Comparison of ENCODE assay signal across 10 cellular contexts in genomic region chr22:37161442-37161841, GRCh38. TPM values are rescaled to one million over a fixed set of nuclear protein-coding genes. Genes with fewer than 3 reads are reported as not detected.
A peak's percentile ranks its signal among the peaks of the same experiment; 100 is the strongest.
DNase-seq lines count a peak whose midpoint lies in the region; ATAC-seq and TF ChIP-seq lines count a peak whose summit lies in the region.
"Had no signal": no experiment of that assay in that cellular context is flagged by ENCODE, and none has a peak within 500 bp of the region (broad histone marks: within the 10 kb centered on the region; RNA-seq: fewer than 3 reads in every experiment).

No MANE protein-coding gene starts in this region.

- H3K4me3 Mint-ChIP-seq in CD4-positive, alpha-beta T cell = no peak overlapping the region
- H3K4me3 Mint-ChIP-seq in activated naive CD8-positive, alpha-beta T cell treated with anti-CD3 and anti-CD28 coated beads, Interleukin-2, amount 50 U/mL, for 24 hours = peak overlapping the region; percentile 64

- H3K27me3 ChIP-seq in CD4-positive, alpha-beta T cell (ENCODE audit: control insufficient read depth, insufficient read depth, low read length) = no peaks in the 10 kb centered on the region
- H3K27me3 ChIP-seq in HCT116 (ENCODE audit: insufficient read depth, low read length) (no peaks in the 10 kb centered on the region), tibial artery (peaks cover 0 to 55% of the 10 kb centered on the region in 2 donors)

- no peak overlapping the region for H3K27ac ChIP-seq in CD4-positive, alpha-beta T cell (ENCODE audit: low read depth, low read length)
- H3K27ac ChIP-seq in HCT116 (ENCODE audit: low read depth, low read length) (no peak overlapping the region), tibial artery (no peak overlapping the region)
- H3K27ac ChIP-seq: psoas muscle had no signal

- peaks cover 50% of the 10 kb centered on the region for H3K4me1 Mint-ChIP-seq in CD4-positive, alpha-beta T cell (ENCODE audit: low read depth)
- H3K4me1 Mint-ChIP-seq in activated naive CD8-positive, alpha-beta T cell treated with anti-CD3 and anti-CD28 coated beads, Interleukin-2, amount 50 U/mL, for 24 hours = peaks cover 88% of the 10 kb centered on the region

- H3K4me2 ChIP-seq in HCT116 (ENCODE audit: low read length) = no peak overlapping the region

- no peaks in the 10 kb centered on the region for H3K36me3 ChIP-seq in HCT116 (ENCODE audit: control insufficient read depth in 1 of 2, insufficient read depth in 2 of 2, low read length in 2 of 2)
- H3K36me3 ChIP-seq in tibial artery = no peaks in the 10 kb centered on the region

- no peak for ATAC-seq in CD4-positive, alpha-beta T cell (ENCODE audit: poor library complexity)
- ATAC-seq in HCT116 (peak; percentile 33), GM19395 (IDR thresholded peaks at IDR 0.05; ENCODE audit: unreplicated experiment) (no peak)
- ATAC-seq in activated naive CD8-positive, alpha-beta T cell treated with anti-CD3 and anti-CD28 coated beads, Interleukin-2, amount 50 U/mL, for 24 hours = no peak
- ATAC-seq: psoas muscle had no signal

- no peak for TF ChIP-seq RAD21 in HCT116 (IDR thresholded peaks at IDR 0.05; ENCODE audit: low read depth)

- no peaks in the 10 kb centered on the region for H3K79me2 ChIP-seq in HCT116 (ENCODE audit: insufficient read depth, low read length)

- no peak for TF ChIP-seq CTCF in CD4-positive, alpha-beta T cell (IDR thresholded peaks at IDR 0.05)
- TF ChIP-seq CTCF in HCT116 (IDR thresholded peaks at IDR 0.05 in 2 of 3, conservative IDR thresholded peaks at IDR 0.05 in 1 of 3; ENCODE audit: borderline replicate concordance in 1 of 3, insufficient read depth in 1 of 3, low read depth in 2 of 3, low read length in 2 of 3) (no peak), tibial artery (IDR thresholded peaks at IDR 0.05) (no peak)

- no peaks in the 10 kb centered on the region for H3K9me3 ChIP-seq in CD4-positive, alpha-beta T cell (ENCODE audit: control insufficient read depth, low read length)
- H3K9me3 ChIP-seq in HCT116 (ENCODE audit: control insufficient read depth in 1 of 2, insufficient read depth in 1 of 2, low read depth in 1 of 2, low read length in 2 of 2) (peaks cover 0 to 4% of the 10 kb centered on the region in 2 experiments; a peak in 1 of 4 replicates), tibial artery (no peaks in the 10 kb centered on the region)
- H3K9me3 ChIP-seq: psoas muscle had no signal

- no peaks in the 10 kb centered on the region for H3K36me3 Mint-ChIP-seq in CD4-positive, alpha-beta T cell (ENCODE audit: low read depth)
- H3K36me3 Mint-ChIP-seq in activated naive CD8-positive, alpha-beta T cell treated with anti-CD3 and anti-CD28 coated beads, Interleukin-2, amount 50 U/mL, for 24 hours (ENCODE audit: low read depth) = no peaks in the 10 kb centered on the region

- no peaks in the 10 kb centered on the region for H3K9me2 ChIP-seq in HCT116 (ENCODE audit: insufficient read depth)

- BruUV-seq in HCT116 (replicated peaks; lab: Mats Ljungman, UMichigan) = no TSS peak

- no peaks in the 10 kb centered on the region for H4K20me1 ChIP-seq in HCT116 (ENCODE audit: insufficient read depth)

- CTCF ChIA-PET in CD4-positive, alpha-beta T cell (lab: Charles Lee) = interaction anchor here (1.3 to 1.5 kb wide), 3 partner anchors 14 to 62 kb away, joined by 3 to 8 read pairs (median 7); no protein-coding TSS in a partner anchor
- CTCF ChIA-PET in HCT116 (lab: Charles Lee) = no interaction called here

- intact Hi-C loops in CD4-positive, alpha-beta T cell (cut with DNase I, micrococcal nuclease) = no loop called here
- intact Hi-C loops in HCT116 (cut with micrococcal nuclease) = no loop called here
- intact Hi-C loops in tibial artery (cut with DNase I; ENCODE audit: low total_unique reads) = no loop called here

- peaks cover 15 to 32% of the 10 kb centered on the region in 2 experiments for H3K4me1 ChIP-seq in HCT116 (ENCODE audit: control insufficient read depth in 1 of 2, insufficient read depth in 2 of 2, low read length in 2 of 2)
- H3K4me1 ChIP-seq in tibial artery = no peaks in the 10 kb centered on the region

- TF ChIP-seq POLR2A in HCT116 (IDR thresholded peaks at IDR 0.05; ENCODE audit: borderline replicate concordance, extremely low read depth, insufficient read depth, insufficient read length) = no peak

- no peak overlapping the region for H2AFZ ChIP-seq in HCT116 (ENCODE audit: low read depth, low read length, poor library complexity, severe bottlenecking)

- H3K9me3 Mint-ChIP-seq in CD4-positive, alpha-beta T cell = no peaks in the 10 kb centered on the region
- no peaks in the 10 kb centered on the region for H3K9me3 Mint-ChIP-seq in activated naive CD8-positive, alpha-beta T cell treated with anti-CD3 and anti-CD28 coated beads, Interleukin-2, amount 50 U/mL, for 24 hours

- H3K27ac Mint-ChIP-seq in CD4-positive, alpha-beta T cell = peak overlapping the region; percentile 33
- H3K27ac Mint-ChIP-seq in activated naive CD8-positive, alpha-beta T cell treated with anti-CD3 and anti-CD28 coated beads, Interleukin-2, amount 50 U/mL, for 24 hours = peak overlapping the region; percentile 97

- no peak overlapping the region for H3K9ac ChIP-seq in HCT116 (ENCODE audit: low read length)

- H3K4me3 ChIP-seq in HCT116 (replicated peaks in 1 of 2; ENCODE audit: low read depth in 1 of 2, low read length in 2 of 2) (no peak overlapping the region), tibial artery (no peak overlapping the region)
- H3K4me3 ChIP-seq: psoas muscle had no signal

- POLR2A ChIA-PET in CD4-positive, alpha-beta T cell (lab: Charles Lee) = interaction anchor here (1.0 to 7.0 kb wide), 5 partner anchors 13 to 83 kb away, joined by 3 to 62 read pairs (median 5); partner anchors contain the start of gene IL2RB
- POLR2A ChIA-PET in HCT116 (lab: Charles Lee) = no interaction called here

- RAD21 ChIA-PET in HCT116 (lab: Charles Lee; ENCODE audit: low non-redundant PET in 1 of 2, low total read pairs in 2 of 2, uncharacterized antibody in 2 of 2, unreplicated experiment in 2 of 2) = interaction anchor here in 1 of 2 experiments (1.1 kb wide), 1 partner anchor 38 kb away, joined by 3 read pairs; no protein-coding TSS in a partner anchor

- DNase-seq in CD4-positive, alpha-beta T cell = no peak
- DNase-seq in HCT116 (ENCODE audit: low read depth, low spot score) (peak; percentile 23), SIG-M5 treated with dmso at 0.1 percent for 504 hours (lab: John Stamatoyannopoulos, UW; ENCODE audit: unreplicated experiment) (no peak), tibial artery (no peak)
- DNase-seq in activated naive CD8-positive, alpha-beta T cell treated with anti-CD3 and anti-CD28 coated beads, Interleukin-2, amount 50 U/mL, for 24 hours = peak; percentile 42
- DNase-seq: DMS79, islet precursor cell, NCI-H1105 had no signal

- no peaks in the 10 kb centered on the region for H3K27me3 Mint-ChIP-seq in CD4-positive, alpha-beta T cell
- H3K27me3 Mint-ChIP-seq in activated naive CD8-positive, alpha-beta T cell treated with anti-CD3 and anti-CD28 coated beads, Interleukin-2, amount 50 U/mL, for 24 hours = peaks cover 2% of the 10 kb centered on the region

TF ChIP-seq in HCT116, 20 proteins besides CTCF, POLR2A, EP300 and RAD21:
- TF ChIP-seq TCF7L2 (IDR thresholded peaks at IDR 0.05; ENCODE audit: borderline replicate concordance, extremely low read depth, insufficient read depth, insufficient read length) = no peak
- no peak for TF ChIP-seq SRF (IDR thresholded peaks at IDR 0.05; ENCODE audit: low read depth)
- TF ChIP-seq EGR1 (IDR thresholded peaks at IDR 0.05; ENCODE audit: low read depth) = no peak
- no peak for TF ChIP-seq EZH2 (IDR thresholded peaks at IDR 0.05)
- no peak for TF ChIP-seq SP1 (IDR thresholded peaks at IDR 0.05; ENCODE audit: low read depth)
- no peak for TF ChIP-seq REST (IDR thresholded peaks at IDR 0.05; ENCODE audit: low read depth)

RNA-seq across cellular contexts. Expression of gene IL2RB, which starts 11.7 kb away (rescaled TPM):
- 10 to 100 TPM; 47.5 to 49.6 TPM for total RNA-seq in CD4-positive, alpha-beta T cell
- total RNA-seq in HCT116 (2021; ENCODE audit: unreplicated experiment) = 0.30 TPM
- 0.20 and 0.21 TPM in 2 replicates for polyA plus RNA-seq in HCT116 (2012)

RNA-seq across cellular contexts. Expression of gene C1QTNF6, which starts 26.6 kb away (rescaled TPM):
- total RNA-seq in CD4-positive, alpha-beta T cell = 10 to 100 TPM; 11.9 to 12.1 TPM
- total RNA-seq in HCT116 (2021; ENCODE audit: unreplicated experiment) = 15.2 TPM
- 9.4 and 13.4 TPM in 2 replicates for polyA plus RNA-seq in HCT116 (2012)

RNA-seq across cellular contexts. Expression of gene SSTR3, which starts 50.8 kb away (rescaled TPM):
- 1 to 10 TPM; 1.9 to 2.1 TPM for total RNA-seq in CD4-positive, alpha-beta T cell
- not detected for total RNA-seq in HCT116 (2021; ENCODE audit: unreplicated experiment)
- polyA plus RNA-seq in HCT116 (2012) = 0.04 TPM in 1 of 2 replicates, not detected in the other
- total RNA-seq: psoas muscle had no signal

RNA-seq across cellular contexts. Expression of gene TMPRSS6, which starts 51.9 kb away (rescaled TPM):
- under 1 TPM; 0.19 to 0.39 TPM for total RNA-seq in CD4-positive, alpha-beta T cell
- total RNA-seq in HCT116 (2021; ENCODE audit: unreplicated experiment) = 0.39 TPM
- 0.27 and 0.31 TPM in 2 replicates for polyA plus RNA-seq in HCT116 (2012)
- total RNA-seq: psoas muscle had no signal
- polyA plus RNA-seq: psoas muscle had no signal

Comparison
In these comparisons a context has a peak if more than half of its experiments do, and no peak if none do; other contexts are left out.
1. DNase-seq: peak in HCT116 (single experiment) and activated naive CD8-positive, alpha-beta T cell treated with anti-CD3 and anti-CD28 coated beads, Interleukin-2, amount 50 U/mL, for 24 hours (single experiment); none in CD4-positive, alpha-beta T cell (0 of 10), SIG-M5 treated with dmso at 0.1 percent for 504 hours (single experiment) and tibial artery (0 of 2).
2. RNA of gene IL2RB, which starts 11.7 kb away (total RNA-seq): 47.5 to 49.6 TPM in CD4-positive, alpha-beta T cell; 0.30 TPM in HCT116 (single experiment); every median in the first group is over 10 times any median in the second.